Comparison of ENCODE assay signal across 25 cellular contexts in genomic region chr14:22438742-22439141, GRCh38.
DNase-seq lines count a peak whose midpoint lies in the region; ATAC-seq lines count a peak whose summit lies in the region.
"Had no signal": no experiment of that assay in that cellular context is flagged by ENCODE, and none has a peak within 500 bp of the region (broad histone marks: within the 10 kb centered on the region; RNA-seq: fewer than 3 reads in every experiment).

No MANE protein-coding gene starts in this region.

- no peaks in the 10 kb centered on the region for H3K36me3 Mint-ChIP-seq in activated CD4-positive, alpha-beta memory T cell treated with anti-CD3 and anti-CD28 coated beads for 36 hours
- H3K36me3 Mint-ChIP-seq: brain had no signal

- H3K27ac Mint-ChIP-seq in activated CD4-positive, alpha-beta memory T cell treated with anti-CD3 and anti-CD28 coated beads for 36 hours, result no peak overlapping the region
- H3K27ac Mint-ChIP-seq: activated CD8-positive, alpha-beta T cell treated with anti-CD3 and anti-CD28 coated beads, Interleukin-2, amount 10 ng/mL, durations not matched to agents 7 days and 5 days; activated naive CD4-positive, alpha-beta T cell treated with anti-CD3 and anti-CD28 coated beads for 36 hours; dendritic cell treated with granulocyte-macrophage colony-stimulating factor and Interleukin-4, amounts not matched to agents 40 ng/mL and 50 ng/mL, for 4 days; T-helper 17 cell had no signal

- H3K9me3 Mint-ChIP-seq in activated CD4-positive, alpha-beta memory T cell treated with anti-CD3 and anti-CD28 coated beads for 36 hours, result no peaks in the 10 kb centered on the region
- H3K9me3 Mint-ChIP-seq: activated naive CD4-positive, alpha-beta T cell treated with anti-CD3 and anti-CD28 coated beads for 36 hours; brain; dendritic cell treated with granulocyte-macrophage colony-stimulating factor and Interleukin-4, amounts not matched to agents 40 ng/mL and 50 ng/mL, for 4 days had no signal

- ATAC-seq in sciatic nerve, result no peak
- ATAC-seq: activated CD8-positive, alpha-beta T cell treated with anti-CD3 and anti-CD28 coated beads, Interleukin-2, amount 10 ng/mL, durations not matched to agents 7 days and 5 days; HCT116; left ventricle myocardium superior; right cardiac atrium; SK-N-SH treated with all-trans-retinoic acid at 6 μM for 48 hours; stimulated activated naive CD8-positive, alpha-beta T cell treated with anti-CD3 and anti-CD28 coated beads, Interleukin-15, Interleukin-2, amounts not matched to agents 100 U/mL and 50 U/mL, for 24 hours; T-helper 17 cell had no signal

- no peaks in the 10 kb centered on the region for H3K4me1 Mint-ChIP-seq in activated CD4-positive, alpha-beta memory T cell treated with anti-CD3 and anti-CD28 coated beads for 36 hours (ENCODE audit: low read depth)
- H3K4me1 Mint-ChIP-seq: T-helper 17 cell had no signal

- DNase-seq in COLO668 (lab: John Stamatoyannopoulos, UW; ENCODE audit: unreplicated experiment) (peak; percentile 88), GDM1 (lab: John Stamatoyannopoulos, UW) (peak; percentile 29), NCI-H1105 treated with DMSO at 0.1 percent for 48 hours (lab: John Stamatoyannopoulos, UW) (peak; percentile 77), NCI-H69 (lab: John Stamatoyannopoulos, UW) (peak; percentile 86), retina (no peak), sciatic nerve (ENCODE audit: low spot score) (no peak), NCI-H128 (lab: John Stamatoyannopoulos, UW; ENCODE audit: unreplicated experiment) (no peak)
- no peak for DNase-seq in activated CD4-positive, alpha-beta memory T cell treated with anti-CD3 and anti-CD28 coated beads for 36 hours
- DNase-seq: activated CD8-positive, alpha-beta T cell treated with anti-CD3 and anti-CD28 coated beads, Interleukin-2, amount 10 ng/mL, durations not matched to agents 7 days and 5 days; activated naive CD4-positive, alpha-beta T cell treated with anti-CD3 and anti-CD28 coated beads for 36 hours; adrenal gland; islet precursor cell; left ventricle myocardium superior; NCI-H1436 treated with DMSO at 0.1 percent for 48 hours; NCI-H226; PC-9; right cardiac atrium; Right ventricle myocardium superior; stimulated activated CD4-positive, alpha-beta T cell treated with anti-CD3 and anti-CD28 coated beads, Interleukin-1b, Interleukin-23, amount 100 ng/mL, for 48 hours; stimulated activated naive CD8-positive, alpha-beta T cell treated with anti-CD3 and anti-CD28 coated beads, Interleukin-15, Interleukin-2, amounts not matched to agents 100 U/mL and 50 U/mL, for 24 hours; T-helper 17 cell had no signal

- intact Hi-C loops in activated CD4-positive, alpha-beta memory T cell treated with anti-CD3 and anti-CD28 coated beads for 36 hours (cut with micrococcal nuclease), result no loop called here
- intact Hi-C loops in sciatic nerve (cut with DNase I), result no loop called here

- POLR2A ChIA-PET in activated CD4-positive, alpha-beta memory T cell treated with anti-CD3 and anti-CD28 coated beads for 36 hours (lab: Charles Lee), result no interaction called here

- H3K27me3 Mint-ChIP-seq in activated CD4-positive, alpha-beta memory T cell treated with anti-CD3 and anti-CD28 coated beads for 36 hours, result no peaks in the 10 kb centered on the region
- H3K27me3 Mint-ChIP-seq: dendritic cell treated with granulocyte-macrophage colony-stimulating factor and Interleukin-4, amounts not matched to agents 40 ng/mL and 50 ng/mL, for 4 days; T-helper 17 cell had no signal

- CTCF ChIA-PET in activated CD4-positive, alpha-beta memory T cell treated with anti-CD3 and anti-CD28 coated beads for 36 hours (lab: Charles Lee), result no interaction called here

- H3K4me3 Mint-ChIP-seq in activated CD4-positive, alpha-beta memory T cell treated with anti-CD3 and anti-CD28 coated beads for 36 hours, result no peak overlapping the region
- H3K4me3 Mint-ChIP-seq: activated CD8-positive, alpha-beta T cell treated with anti-CD3 and anti-CD28 coated beads, Interleukin-2, amount 10 ng/mL, durations not matched to agents 7 days and 5 days; activated naive CD4-positive, alpha-beta T cell treated with anti-CD3 and anti-CD28 coated beads for 36 hours; brain; dendritic cell treated with granulocyte-macrophage colony-stimulating factor and Interleukin-4, amounts not matched to agents 40 ng/mL and 50 ng/mL, for 4 days; T-helper 17 cell had no signal

Comparison
In these comparisons a context has a peak if more than half of its experiments do, and no peak if none do; other contexts are left out.
1. DNase-seq: peak in COLO668 (single experiment), GDM1 (single experiment), NCI-H1105 treated with DMSO at 0.1 percent for 48 hours (single experiment) and NCI-H69 (single experiment); none in activated CD4-positive, alpha-beta memory T cell treated with anti-CD3 and anti-CD28 coated beads for 36 hours (single experiment), retina (single experiment), sciatic nerve (single experiment) and NCI-H128 (single experiment).